Comparison of ENCODE assay signal across 13 cellular contexts in the genomic region with DNA sequence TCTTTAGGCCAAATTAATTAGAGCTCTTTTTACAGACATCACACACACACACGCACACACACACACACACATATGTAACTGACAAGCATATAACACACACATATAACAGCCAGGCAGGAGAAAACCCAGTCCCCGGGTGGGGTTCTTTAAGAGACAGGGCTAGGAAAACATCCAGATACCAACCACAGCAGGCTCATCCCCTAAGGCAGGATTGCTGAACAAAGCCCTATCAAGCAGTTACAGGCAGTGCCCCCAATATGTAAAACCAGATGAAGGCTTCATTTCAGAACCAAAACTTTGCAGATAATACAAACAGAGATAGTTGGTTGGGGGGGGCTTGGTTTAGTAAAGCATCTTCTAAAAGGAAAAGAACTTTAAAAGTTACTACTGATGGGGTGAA. TPM values are rescaled to one million over a fixed set of nuclear protein-coding genes. Genes with fewer than 3 reads are reported as not detected.
A peak's percentile ranks its signal among the peaks of the same experiment; 100 is the strongest.
DNase-seq lines count a peak whose midpoint lies in the region; ATAC-seq and TF ChIP-seq lines count a peak whose summit lies in the region.
"Had no signal": no experiment of that assay in that cellular context is flagged by ENCODE, and none has a peak within 500 bp of the region (broad histone marks: within the 10 kb centered on the region; RNA-seq: fewer than 3 reads in every experiment).

No MANE protein-coding gene starts in this region.

- H3K18ac ChIP-seq in neuronal stem cell (ENCODE audit: low read length) = no peak overlapping the region

- no peak overlapping the region for H4K8ac ChIP-seq in neuronal stem cell (ENCODE audit: low read depth, low read length)

- H3K36me3 ChIP-seq in H7 (replicated peaks; ENCODE audit: control insufficient read depth, insufficient read depth, low read length) = no peaks in the 10 kb centered on the region
- no peaks in the 10 kb centered on the region for H3K36me3 ChIP-seq in RWPE2 (ENCODE audit: low read depth)
- H3K36me3 ChIP-seq in neuronal stem cell (replicated peaks in 1 of 2; ENCODE audit: control insufficient read depth in 2 of 2, insufficient read depth in 2 of 2, low read length in 2 of 2) = no peaks in the 10 kb centered on the region
- no peaks in the 10 kb centered on the region for H3K36me3 ChIP-seq in HAP-1 (replicated peaks)
- H3K36me3 ChIP-seq in GM23248 (ENCODE audit: low read depth) = no peaks in the 10 kb centered on the region

- H3K79me1 ChIP-seq in neuronal stem cell (ENCODE audit: low read depth, low read length) = no peaks in the 10 kb centered on the region

- H3K4ac ChIP-seq in neuronal stem cell (ENCODE audit: low read length) = no peak overlapping the region

- DNase-seq in H7 (no peak), RWPE2 (ENCODE audit: low spot score) (no peak), foreskin keratinocyte (no peak), neuronal stem cell (ENCODE audit: low spot score) (no peak), HAP-1 (ENCODE audit: low spot score in 2 of 2) (no peak), GM23248 (no peak)
- DNase-seq: activated CD4-positive, alpha-beta T cell treated with anti-CD3 and anti-CD28 coated beads, Interleukin-2, amount 50 U/mL, for 4 hours; foreskin melanocyte; naive B cell had no signal

- H3K79me2 ChIP-seq in GM23248 (ENCODE audit: insufficient read depth) = no peaks in the 10 kb centered on the region

- no peak overlapping the region for H3K23ac ChIP-seq in neuronal stem cell (ENCODE audit: low read depth, low read length, poor library complexity)

- peak overlapping the region; percentile 43 for H3K4me3 ChIP-seq in H7 (ENCODE audit: insufficient read depth, low read depth, low read length)
- H3K4me3 ChIP-seq in RWPE2 (ENCODE audit: severe bottlenecking) = no peak overlapping the region
- peak overlapping the region in 1 of 2 donors; percentile 52 for H3K4me3 ChIP-seq in neuronal stem cell (ENCODE audit: low read length in 2 of 2)
- H3K4me3 ChIP-seq in HAP-1 = no peak overlapping the region
- no peak overlapping the region for H3K4me3 ChIP-seq in GM23248

- 0 out of 3 replicates have a peak, but pooled peaks have one; percentile 39 for ATAC-seq in RWPE2 (ENCODE audit: low read depth)
- peak; percentile 57 for ATAC-seq in foreskin keratinocyte
- no peak for ATAC-seq in GM21528 (IDR thresholded peaks at IDR 0.05; ENCODE audit: low FRiP score, unreplicated experiment)
- no peak for ATAC-seq in GM21786 (IDR thresholded peaks at IDR 0.05; ENCODE audit: unreplicated experiment)

- H2BK15ac ChIP-seq in neuronal stem cell (ENCODE audit: low read length) = no peak overlapping the region

- no peak overlapping the region for H3K14ac ChIP-seq in neuronal stem cell (ENCODE audit: low read length)

- H3K9ac ChIP-seq in neuronal stem cell (ENCODE audit: low read depth, low read length, poor library complexity) = no peak overlapping the region
- H3K9ac ChIP-seq in GM23248 = no peak overlapping the region

- H2BK12ac ChIP-seq in neuronal stem cell (ENCODE audit: low read length) = no peak overlapping the region

- H3K4me2 ChIP-seq in neuronal stem cell (ENCODE audit: insufficient read depth, low read length, poor library complexity, severe bottlenecking) = no peak overlapping the region
- H3K4me2 ChIP-seq in GM23248 (ENCODE audit: unreplicated experiment) = no peak overlapping the region

- H2AFZ ChIP-seq in neuronal stem cell (ENCODE audit: low read length) (peak overlapping the region; percentile 90), GM23248 (no peak overlapping the region)

- H3K9me2 ChIP-seq in GM23248 (ENCODE audit: insufficient read depth) = no peaks in the 10 kb centered on the region

- TF ChIP-seq CTCF in RWPE2 (IDR thresholded peaks at IDR 0.05; ENCODE audit: poor library complexity, severe bottlenecking) (no peak), foreskin keratinocyte (conservative IDR thresholded peaks at IDR 0.05) (no peak)

- WGBS in neuronal stem cell (ENCODE audit: extremely low coverage in 2 of 2, insufficient read length in 2 of 2, insufficient replicate concordance in 1 of 2), 2 donors = no CpG with 5 or more reads among the region's 2 CpGs
- WGBS in GM23248 (ENCODE audit: low coverage in 1 of 2, low lambda C conversion rate in 2 of 2, missing lambda C conversion rate in 2 of 2), 2 experiments = 15 to 17% methylated on average over 2 of the region's 2 CpGs

- peaks cover 38% of the 10 kb centered on the region for H3K4me1 ChIP-seq in RWPE2 (ENCODE audit: insufficient read depth, poor library complexity, severe bottlenecking)
- H3K4me1 ChIP-seq in foreskin keratinocyte = peaks cover 25% of the 10 kb centered on the region
- peaks cover 2 to 4% of the 10 kb centered on the region in 2 donors for H3K4me1 ChIP-seq in neuronal stem cell (ENCODE audit: control insufficient read depth in 2 of 2, insufficient read depth in 1 of 2, low read depth in 1 of 2, low read length in 2 of 2)
- H3K4me1 ChIP-seq in HAP-1 = peaks cover 4% of the 10 kb centered on the region; the same call in 1 of the 2 replicates
- H3K4me1 ChIP-seq in GM23248 (ENCODE audit: insufficient read depth) = no peaks in the 10 kb centered on the region

- H3K9me3 ChIP-seq in RWPE2 (ENCODE audit: severe bottlenecking) (no peaks in the 10 kb centered on the region), neuronal stem cell (replicated peaks in 1 of 2; ENCODE audit: control insufficient read depth in 2 of 2, insufficient read depth in 1 of 2, low read depth in 1 of 2, low read length in 2 of 2) (peaks cover 3 to 14% of the 10 kb centered on the region in 2 donors), HAP-1 (no peaks in the 10 kb centered on the region), GM23248 (ENCODE audit: low read depth) (no peaks in the 10 kb centered on the region)

- H4K20me1 ChIP-seq in GM23248 (ENCODE audit: insufficient read depth) = no peaks in the 10 kb centered on the region

- in situ Hi-C loops in HAP-1 (cut with MboI; ENCODE audit: low sequenced_read_pairs) = no loop called here
- in situ Hi-C loops in GM23248 (cut with MboI) = no loop called here

- H2BK120ac ChIP-seq in neuronal stem cell (ENCODE audit: low read depth, low read length) = no peak overlapping the region

- H2AK5ac ChIP-seq in neuronal stem cell (ENCODE audit: low read depth, low read length) = no peak overlapping the region

- H3F3A ChIP-seq in GM23248 (ENCODE audit: insufficient read depth) = no peaks in the 10 kb centered on the region

- H4K91ac ChIP-seq in neuronal stem cell (ENCODE audit: low read depth, low read length, poor library complexity) = no peak overlapping the region

- H3K27me3 ChIP-seq in H7 (ENCODE audit: control insufficient read depth, insufficient read depth, low read length) (no peaks in the 10 kb centered on the region), RWPE2 (ENCODE audit: insufficient read depth, poor library complexity, severe bottlenecking) (no peaks in the 10 kb centered on the region), foreskin keratinocyte (no peaks in the 10 kb centered on the region), neuronal stem cell (ENCODE audit: control insufficient read depth in 3 of 3, insufficient read depth in 3 of 3, low read depth in 1 of 3, low read length in 3 of 3) (no peaks in the 10 kb centered on the region), HAP-1 (ENCODE audit: low read depth) (no peaks in the 10 kb centered on the region), GM23248 (replicated peaks; ENCODE audit: insufficient read depth) (no peaks in the 10 kb centered on the region)

- H3K27ac ChIP-seq in RWPE2 (ENCODE audit: poor library complexity, severe bottlenecking) = peak overlapping the region; percentile 3
- peak overlapping the region; percentile 73 for H3K27ac ChIP-seq in foreskin keratinocyte
- H3K27ac ChIP-seq in neuronal stem cell (replicated peaks; ENCODE audit: low read length) = no peak overlapping the region
- H3K27ac ChIP-seq in GM23248 = no peak overlapping the region
- H3K27ac ChIP-seq: HL-60 had no signal

- no peak overlapping the region for H2BK5ac ChIP-seq in neuronal stem cell (ENCODE audit: low read length)

RNA-seq across cellular contexts. Expression of a gene that starts 18.0 kb away (rescaled TPM):
- 0.17 and 1.4 TPM in 2 replicates for total RNA-seq in H7 (2014; rRNA removed; shearing (Covaris generic))
- total RNA-seq in foreskin keratinocyte = not detected in 2 replicates
- polyA plus RNA-seq in foreskin keratinocyte (0.07 TPM in 1 of 2 replicates, not detected in the other), GM23248 (2016; fragmentation: Nextera tagmentation; extraction: Ambion mirVana) (not detected in 2 replicates)
- 7.5 TPM for polyA plus RNA-seq in neuronal stem cell (2013, experiment 1 of 2)
- 5.0 TPM for polyA plus RNA-seq in neuronal stem cell (2013, experiment 2 of 2)
- total RNA-seq in GM23248 (2014; rRNA removed; shearing (Covaris generic)) = not detected in 2 replicates
- total RNA-seq: T-helper 1 cell treated with Interleukin-12 subunit alpha and Interleukin-12 subunit beta and Interleukin-4 antibody, amounts not matched to agents 30 ng/mL and 1 ng/mL, for 36 hours had no signal

RNA-seq across cellular contexts. Expression of a gene that starts 19.9 kb away (rescaled TPM):
- total RNA-seq in H7 (2014; rRNA removed; shearing (Covaris generic)) = 39.4 and 53.0 TPM in 2 replicates
- total RNA-seq in foreskin keratinocyte = 57.5 and 70.4 TPM in 2 replicates
- polyA plus RNA-seq in foreskin keratinocyte = 31.0 and 35.6 TPM in 2 replicates
- polyA plus RNA-seq in neuronal stem cell (2013, experiment 1 of 2) = 54.0 TPM
- 54.0 TPM for polyA plus RNA-seq in neuronal stem cell (2013, experiment 2 of 2)
- 122 and 158 TPM in 2 replicates for total RNA-seq in GM23248 (2014; rRNA removed; shearing (Covaris generic))
- polyA plus RNA-seq in GM23248 (2016; fragmentation: Nextera tagmentation; extraction: Ambion mirVana) = 173 and 175 TPM in 2 replicates

Comparison
In these comparisons a context has a peak if more than half of its experiments do, and no peak if none do; other contexts are left out.
1. ATAC-seq: peak in RWPE2 (single experiment) and foreskin keratinocyte (single experiment); none in GM21528 (single experiment) and GM21786 (single experiment).
2. H3K27ac ChIP-seq: peak in RWPE2 (single experiment) and foreskin keratinocyte (single experiment); none in neuronal stem cell (single experiment) and GM23248 (single experiment).